In the genomic region with DNA sequence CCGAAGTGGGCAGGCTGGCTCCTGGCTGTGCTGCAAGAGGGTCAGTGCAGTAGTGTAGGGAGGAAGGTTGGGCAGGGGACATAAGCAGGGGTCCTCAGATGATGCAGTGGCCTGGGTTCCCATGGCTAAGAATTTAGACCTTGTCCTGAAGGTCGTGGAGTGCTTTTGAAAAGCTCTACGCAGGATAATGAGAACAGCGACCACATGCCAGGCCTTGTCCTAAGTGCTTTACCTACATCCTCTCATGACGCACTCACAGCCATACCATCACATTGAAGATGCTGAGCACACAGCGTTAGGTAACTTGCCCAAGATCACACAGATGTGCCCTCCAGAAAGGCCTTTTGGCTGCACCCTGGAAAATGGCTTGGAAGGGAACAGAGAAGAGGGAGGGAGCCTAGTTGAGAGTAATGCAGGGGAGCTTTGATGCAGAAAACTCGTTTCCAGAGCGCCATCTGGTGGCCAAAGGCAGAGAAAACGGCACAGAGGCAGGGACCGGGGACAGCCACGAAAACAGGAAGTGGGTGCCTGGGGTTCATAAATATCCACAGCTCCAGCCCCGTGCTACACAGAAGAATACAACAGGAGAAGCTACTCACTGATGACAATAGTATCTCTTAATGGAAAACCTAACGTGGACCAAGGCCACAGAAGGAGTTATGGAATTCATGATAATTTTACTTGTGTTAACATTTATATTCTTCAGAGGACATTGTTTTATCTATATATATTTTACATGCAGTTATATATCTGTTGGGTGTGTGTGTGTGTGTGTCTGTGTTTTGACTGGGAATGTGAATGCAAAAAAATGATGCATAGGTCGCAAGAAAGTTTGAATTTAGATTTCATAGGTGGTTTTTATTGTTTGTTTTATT, we compare ENCODE assay signal across 8 cellular contexts. TPM values are rescaled to one million over a fixed set of nuclear protein-coding genes. Genes with fewer than 3 reads are reported as not detected.
DNase-seq lines count a peak whose midpoint lies in the region; ATAC-seq and TF ChIP-seq lines count a peak whose summit lies in the region.

No MANE protein-coding gene starts in this region.

- H3K4me2 ChIP-seq in mammary epithelial cell (ENCODE audit: insufficient read depth, low read depth, low read length) = no peak overlapping the region

- H3K4me3 ChIP-seq in WERI-Rb-1 (ENCODE audit: low read depth, low read length) (no peak overlapping the region), mammary epithelial cell (replicated peaks in 1 of 3; ENCODE audit: insufficient read depth in 1 of 3, low read depth in 2 of 3, low read length in 3 of 3) (no peak overlapping the region)

- WGBS in mammary epithelial cell (ENCODE audit: low coverage, missing lambda C conversion rate) = 27% methylated on average over 14 of the region's 14 CpGs

- peaks cover 3% of the 10 kb centered on the region for H3K4me1 ChIP-seq in mammary epithelial cell (ENCODE audit: insufficient read depth, low read length)

- TF ChIP-seq CTCF in WERI-Rb-1 (IDR thresholded peaks at IDR 0.05; ENCODE audit: low read depth, low read length) = peak; percentile 84
- TF ChIP-seq CTCF in mammary epithelial cell (conservative IDR thresholded peaks at IDR 0.05 in 1 of 2, IDR thresholded peaks at IDR 0.05 in 1 of 2; ENCODE audit: extremely low read depth in 1 of 2, insufficient read depth in 1 of 2, low read depth in 1 of 2, low read length in 2 of 2) = peak; percentile 82 to 83

- H4K20me1 ChIP-seq in mammary epithelial cell (ENCODE audit: insufficient read depth, low read length) = no peaks in the 10 kb centered on the region

- in situ Hi-C loops in mammary epithelial cell (cut with MboI; ENCODE audit: low sequenced_read_pairs in 2 of 2) = no loop called here

- BruUV-seq in mammary epithelial cell (replicated peaks; lab: Mats Ljungman, UMichigan) = no TSS peak

- intact Hi-C loops in mammary epithelial cell (cut with micrococcal nuclease) = loop anchor here (1.0 to 5.0 kb wide), 5 partner anchors 71 to 295 kb away; no protein-coding TSS in a partner anchor

- no peaks in the 10 kb centered on the region for H3K79me2 ChIP-seq in mammary epithelial cell (ENCODE audit: insufficient read depth, low read length)

- DNase-seq in AML-193 (lab: John Stamatoyannopoulos, UW) (peak; percentile 86 to 88), NCI-H2171 treated with DMSO at 0.1 percent for 48 hours (lab: John Stamatoyannopoulos, UW) (peak; percentile 63), WERI-Rb-1 (peak; percentile 87), mammary epithelial cell (peak; percentile 73), kidney glomerular epithelial cell (lab: John Stamatoyannopoulos, UW) (peak; percentile 87)
- peak; percentile 92 to 96 for DNase-seq in stimulated activated CD4-positive, alpha-beta T cell treated with anti-CD3 and anti-CD28 coated beads, Interleukin-2, amount 100 ng/mL, for 48 hours

- H3K27me3 ChIP-seq in WERI-Rb-1 (ENCODE audit: insufficient read depth, low read depth, severe bottlenecking) = no peaks in the 10 kb centered on the region
- no peaks in the 10 kb centered on the region for H3K27me3 ChIP-seq in mammary epithelial cell (ENCODE audit: insufficient read depth, low read length)

- no peak overlapping the region for H3K27ac ChIP-seq in WERI-Rb-1
- no peak overlapping the region for H3K27ac ChIP-seq in mammary epithelial cell (ENCODE audit: insufficient read depth, low read depth, low read length)

- peak overlapping the region; percentile 8 for H2AFZ ChIP-seq in mammary epithelial cell (ENCODE audit: low read depth, low read length)

- no peaks in the 10 kb centered on the region for H3K9me3 ChIP-seq in WERI-Rb-1 (ENCODE audit: severe bottlenecking)
- no peaks in the 10 kb centered on the region for H3K9me3 ChIP-seq in mammary epithelial cell (replicated peaks; ENCODE audit: insufficient read depth, low read length)

- H3K9ac ChIP-seq in mammary epithelial cell (ENCODE audit: insufficient read depth, low read length) = no peak overlapping the region

- dilution Hi-C loops in mammary epithelial cell (cut with HindIII; ENCODE audit: low sequenced_read_pairs) = loop anchor here (10.0 kb wide), 1 partner anchor 126 kb away; no protein-coding TSS in a partner anchor

- ATAC-seq in GM18907 (IDR thresholded peaks at IDR 0.05; ENCODE audit: unreplicated experiment) (peak; percentile 90), HG03135 (IDR thresholded peaks at IDR 0.05; ENCODE audit: unreplicated experiment) (peak; percentile 91)

- H3K36me3 ChIP-seq in WERI-Rb-1 (no peaks in the 10 kb centered on the region), mammary epithelial cell (ENCODE audit: insufficient read depth, low read length) (no peaks in the 10 kb centered on the region)

- CTCF ChIA-PET in mammary epithelial cell (lab: Charles Lee; ENCODE audit: low non-redundant PET) = interaction anchor here (0.5 to 2.2 kb wide), 7 partner anchors 9 to 269 kb away, joined by 3 to 18 read pairs (median 7); a partner anchor contains a TSS

RNA-seq across cellular contexts. Expression of a gene that starts 2.7 kb away (rescaled TPM):
- 1 to 10 TPM in 1 of 2 donors, under 1 TPM in 1; 0.17 to 1.2 TPM for total RNA-seq in mammary epithelial cell
- polyA plus RNA-seq in mammary epithelial cell = 0.07 TPM
- 0.10 TPM for polyA minus RNA-seq in mammary epithelial cell

RNA-seq across cellular contexts. Expression of a gene that starts 8.2 kb away (rescaled TPM):
- total RNA-seq in mammary epithelial cell = 10 to 100 TPM; 60.4 to 93.7 TPM
- 33.2 TPM for polyA plus RNA-seq in mammary epithelial cell
- 145 TPM for polyA minus RNA-seq in mammary epithelial cell

RNA-seq across cellular contexts. Expression of a gene that starts 37.0 kb away (rescaled TPM):
- 10 to 100 TPM; 39.5 to 51.4 TPM for total RNA-seq in mammary epithelial cell
- polyA plus RNA-seq in mammary epithelial cell = 39.8 TPM
- 37.7 TPM for polyA minus RNA-seq in mammary epithelial cell

RNA-seq across cellular contexts. Expression of a gene that starts 52.1 kb away (rescaled TPM):
- total RNA-seq in mammary epithelial cell = 10 to 100 TPM; 29.0 to 77.2 TPM
- 26.8 TPM for polyA plus RNA-seq in mammary epithelial cell
- polyA minus RNA-seq in mammary epithelial cell = 71.6 TPM
